In the genomic region with DNA sequence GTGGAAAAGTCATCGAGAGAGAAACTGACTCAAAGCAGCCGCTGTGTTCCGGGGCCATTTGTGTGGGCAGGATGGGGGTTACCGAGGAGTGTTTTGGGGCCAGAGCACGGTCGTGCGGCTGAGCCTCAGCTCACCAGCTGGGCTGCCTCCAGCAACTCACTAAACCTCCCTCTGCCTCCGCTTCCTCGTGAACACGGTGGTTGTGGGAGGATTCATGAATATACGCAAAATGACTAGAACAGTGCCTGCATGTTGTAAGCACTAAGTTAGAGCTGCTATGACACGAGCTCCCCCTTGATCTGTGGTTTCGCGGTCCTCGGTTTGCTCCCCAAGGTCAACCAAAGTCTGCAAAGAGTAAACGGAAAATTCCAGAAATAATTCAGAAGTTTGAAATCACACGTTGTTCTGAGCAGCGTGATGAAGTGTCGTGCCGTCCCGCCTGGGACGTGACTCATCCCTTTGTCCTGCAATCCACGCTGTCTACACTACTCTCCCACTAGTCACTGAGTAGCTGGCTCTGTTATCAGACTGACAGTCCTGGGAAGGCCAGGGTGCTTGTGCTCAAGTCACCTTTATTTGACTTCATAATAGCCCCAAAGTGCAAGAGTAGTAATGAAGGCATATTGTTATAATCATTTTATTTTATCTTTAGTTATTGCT, we compare ENCODE assay signal across 9 cellular contexts. TPM values are rescaled to one million over a fixed set of nuclear protein-coding genes. Genes with fewer than 3 reads are reported as not detected.
DNase-seq lines count a peak whose midpoint lies in the region; ATAC-seq and TF ChIP-seq lines count a peak whose summit lies in the region.
"Not testable (repeated sequence)": the region's sequence is repeated elsewhere in the genome, so short reads cannot be mapped to it uniquely, and the experiment has no call there.
"Had no signal": no experiment of that assay in that cellular context is flagged by ENCODE, and none has a peak within 500 bp of the region (broad histone marks: within the 10 kb centered on the region; RNA-seq: fewer than 3 reads in every experiment).

No MANE protein-coding gene starts in this region.

- not testable (repeated sequence) for TF ChIP-seq CTCF in RWPE2 (IDR thresholded peaks at IDR 0.05; ENCODE audit: poor library complexity, severe bottlenecking)

- not testable (repeated sequence) for DNase-seq in RWPE2 (ENCODE audit: low spot score); stimulated activated effector memory CD8-positive, alpha-beta T cell treated with anti-CD3 and anti-CD28 coated beads, Interleukin-12 subunit alpha, Interleukin-12 subunit beta, amount 100 ng/mL, for 72 hours (ENCODE audit: low spot score in 2 of 2)

- H3K4me3 ChIP-seq in RWPE2 (ENCODE audit: severe bottlenecking), result not testable (repeated sequence)

- not testable (repeated sequence) for H3K9me3 Mint-ChIP-seq in stimulated activated effector memory CD8-positive, alpha-beta T cell treated with anti-CD3 and anti-CD28 coated beads, Interleukin-12 subunit alpha, Interleukin-12 subunit beta, amount 100 ng/mL, for 72 hours

- not testable (repeated sequence) for H3K9me3 ChIP-seq in RWPE2 (ENCODE audit: severe bottlenecking)

- not testable (repeated sequence) for H3K27ac ChIP-seq in RWPE2 (ENCODE audit: poor library complexity, severe bottlenecking)

- ATAC-seq in GM18858 (IDR thresholded peaks at IDR 0.05; ENCODE audit: unreplicated experiment) (peak; percentile 62), GM19452 (IDR thresholded peaks at IDR 0.05; ENCODE audit: unreplicated experiment) (peak; percentile 78), GM21737 (IDR thresholded peaks at IDR 0.05; ENCODE audit: unreplicated experiment) (peak; percentile 77), HG02938 (IDR thresholded peaks at IDR 0.05; ENCODE audit: unreplicated experiment) (peak; percentile 69), HG03280 (IDR thresholded peaks at IDR 0.05; ENCODE audit: unreplicated experiment) (peak; percentile 83), RWPE2 (ENCODE audit: low read depth) (peak; percentile 96), esophagus mucosa (peak; percentile 77)
- ATAC-seq in stimulated activated effector memory CD8-positive, alpha-beta T cell treated with anti-CD3 and anti-CD28 coated beads, Interleukin-12 subunit alpha, Interleukin-12 subunit beta, amount 100 ng/mL, for 72 hours, result peak; percentile 96

- H3K27ac Mint-ChIP-seq in stimulated activated effector memory CD8-positive, alpha-beta T cell treated with anti-CD3 and anti-CD28 coated beads, Interleukin-12 subunit alpha, Interleukin-12 subunit beta, amount 100 ng/mL, for 72 hours, result not testable (repeated sequence)

- H3K4me1 ChIP-seq in RWPE2 (ENCODE audit: insufficient read depth, poor library complexity, severe bottlenecking), result not testable (repeated sequence)

- H3K4me3 Mint-ChIP-seq in stimulated activated effector memory CD8-positive, alpha-beta T cell treated with anti-CD3 and anti-CD28 coated beads, Interleukin-12 subunit alpha, Interleukin-12 subunit beta, amount 100 ng/mL, for 72 hours, result not testable (repeated sequence)

- not testable (repeated sequence) for H3K27me3 ChIP-seq in RWPE2 (ENCODE audit: insufficient read depth, poor library complexity, severe bottlenecking)

- H3K36me3 ChIP-seq in RWPE2 (ENCODE audit: low read depth), result not testable (repeated sequence)

- not testable (repeated sequence) for H3K4me1 Mint-ChIP-seq in stimulated activated effector memory CD8-positive, alpha-beta T cell treated with anti-CD3 and anti-CD28 coated beads, Interleukin-12 subunit alpha, Interleukin-12 subunit beta, amount 100 ng/mL, for 72 hours

- not testable (repeated sequence) for H3K36me3 Mint-ChIP-seq in stimulated activated effector memory CD8-positive, alpha-beta T cell treated with anti-CD3 and anti-CD28 coated beads, Interleukin-12 subunit alpha, Interleukin-12 subunit beta, amount 100 ng/mL, for 72 hours

RNA-seq across cellular contexts. Expression of a gene that starts 31.1 kb away (rescaled TPM):
- total RNA-seq in esophagus mucosa, result 10.2 TPM

RNA-seq across cellular contexts. Expression of a gene that starts 46.5 kb away (rescaled TPM):
- total RNA-seq in esophagus mucosa, result 2.7 TPM
- total RNA-seq: Daoy had no signal
